Comparison of ENCODE assay signal across 7 cellular contexts in the genomic region with DNA sequence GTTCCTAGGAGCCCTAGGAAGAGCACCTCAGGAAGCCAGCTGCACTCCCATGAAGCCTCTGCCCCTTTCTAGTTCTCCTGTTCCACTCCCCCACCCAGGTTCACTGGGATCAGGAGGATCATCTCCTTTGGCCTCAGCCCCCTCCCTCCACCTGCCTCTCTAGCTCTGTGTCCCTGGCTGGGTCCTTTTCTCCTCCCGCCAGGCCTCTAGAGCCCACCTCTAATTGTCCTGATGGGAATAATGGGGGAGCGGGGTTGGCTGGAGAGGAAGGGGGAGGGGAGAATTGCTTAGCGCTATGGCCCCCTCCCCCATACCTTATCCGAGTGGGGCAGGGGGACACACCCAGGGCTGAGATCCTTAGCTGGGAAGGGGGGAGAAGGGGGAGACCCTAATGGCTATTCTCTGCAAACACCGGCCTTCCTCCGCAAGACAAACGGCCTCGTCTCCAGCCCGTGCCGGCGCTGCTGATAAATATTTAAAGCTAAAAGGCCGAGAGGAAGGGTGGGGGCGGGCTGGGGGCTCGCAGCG. TPM values are rescaled to one million over a fixed set of nuclear protein-coding genes. Genes with fewer than 3 reads are reported as not detected.
DNase-seq lines count a peak whose midpoint lies in the region; ATAC-seq and TF ChIP-seq lines count a peak whose summit lies in the region.

No MANE protein-coding gene starts in this region.

- H3K4me3 ChIP-seq in GM12865 (ENCODE audit: low read depth, low read length) (peak overlapping the region; percentile 93), OCI-LY1 (ENCODE audit: low read depth, low read length, poor library complexity, severe bottlenecking) (peak overlapping the region; percentile 63), skeletal muscle cell (ENCODE audit: low read depth, low read length) (peak overlapping the region; percentile 53), neural progenitor cell (no peak overlapping the region)

- H4K20me1 ChIP-seq in OCI-LY1 (ENCODE audit: insufficient read depth, low read length) (no peaks in the 10 kb centered on the region), neural progenitor cell (ENCODE audit: low read depth) (peaks cover 94% of the 10 kb centered on the region)

- H3K4me2 ChIP-seq in OCI-LY1 (ENCODE audit: low read length) (peak overlapping the region; percentile 72), neural progenitor cell (no peak overlapping the region)

- H3K79me2 ChIP-seq in OCI-LY1 (ENCODE audit: insufficient read depth, low read length), result no peaks in the 10 kb centered on the region
- no peaks in the 10 kb centered on the region for H3K79me2 ChIP-seq in neural progenitor cell (ENCODE audit: low read depth)

- DNase-seq in GM12865 (ENCODE audit: low read depth) (no peak), epithelial cell of prostate (ENCODE audit: low read depth, low spot score) (no peak), skeletal muscle cell (ENCODE audit: low read depth) (no peak), neural progenitor cell (ENCODE audit: low spot score) (no peak), NCI-H82 (lab: John Stamatoyannopoulos, UW) (no peak)

- H3F3A ChIP-seq in OCI-LY1 (ENCODE audit: insufficient read depth, low read length) (no peaks in the 10 kb centered on the region), neural progenitor cell (ENCODE audit: low read depth) (peaks cover 9% of the 10 kb centered on the region)

- H3K27me3 ChIP-seq in OCI-LY1 (ENCODE audit: insufficient read depth, low read length) (no peaks in the 10 kb centered on the region), neural progenitor cell (peaks cover 100% of the 10 kb centered on the region)

- no peak overlapping the region for H3K27ac Mint-ChIP-seq in neural progenitor cell

- H2AFZ ChIP-seq in OCI-LY1 (ENCODE audit: low read length) (no peak overlapping the region), neural progenitor cell (replicated peaks) (no peak overlapping the region)

- peaks cover 6% of the 10 kb centered on the region for H3K9me3 Mint-ChIP-seq in neural progenitor cell

- no peak overlapping the region for H3K27ac ChIP-seq in OCI-LY1 (ENCODE audit: low read depth, low read length, poor library complexity, severe bottlenecking)
- H3K27ac ChIP-seq in epithelial cell of prostate, result peak overlapping the region; percentile 57
- no peak overlapping the region for H3K27ac ChIP-seq in neural progenitor cell

- H3K4me3 Mint-ChIP-seq in neural progenitor cell, result no peak overlapping the region

- H3K36me3 Mint-ChIP-seq in neural progenitor cell, result no peaks in the 10 kb centered on the region

- H3K9me3 ChIP-seq in OCI-LY1 (ENCODE audit: low read length) (no peaks in the 10 kb centered on the region), neural progenitor cell (ENCODE audit: low read depth) (no peaks in the 10 kb centered on the region)

- H3K9ac ChIP-seq in OCI-LY1 (ENCODE audit: low read length), result peak overlapping the region; percentile 68
- H3K9ac ChIP-seq in neural progenitor cell, result no peak overlapping the region

- H3K27me3 Mint-ChIP-seq in neural progenitor cell (ENCODE audit: insufficient read depth, low read depth), result peaks cover 92% of the 10 kb centered on the region

- ATAC-seq in SK-N-SH treated with all-trans-retinoic acid at 6 μM for 48 hours, result no peak

- H3K4me1 Mint-ChIP-seq in neural progenitor cell, result peaks cover 11% of the 10 kb centered on the region

- H3K4me1 ChIP-seq in OCI-LY1 (ENCODE audit: insufficient read depth, low read length, severe bottlenecking) (peaks cover 3% of the 10 kb centered on the region), neural progenitor cell (no peaks in the 10 kb centered on the region)

- TF ChIP-seq CTCF in GM12865 (IDR thresholded peaks at IDR 0.05; ENCODE audit: insufficient read depth, low read depth, low read length, missing control alignments), result no peak
- no peak for TF ChIP-seq CTCF in OCI-LY1 (IDR thresholded peaks at IDR 0.05; ENCODE audit: low read length)
- TF ChIP-seq CTCF in neural progenitor cell (IDR thresholded peaks at IDR 0.05), result no peak

- H3K36me3 ChIP-seq in OCI-LY1 (ENCODE audit: insufficient read depth, low read length) (no peaks in the 10 kb centered on the region), neural progenitor cell (no peaks in the 10 kb centered on the region)

- H3K9me2 ChIP-seq in OCI-LY1 (ENCODE audit: low read depth, low read length), result no peaks in the 10 kb centered on the region

TF ChIP-seq in SK-N-SH treated with all-trans-retinoic acid at 6 μM for 48 hours, 23 proteins besides CTCF, POLR2A, EP300 and RAD21 (continues in another document):
- no peak for TF ChIP-seq SNAI2 (CRISPR knock-in tag; IDR thresholded peaks at IDR 0.05)
- TF ChIP-seq ZNF565 (CRISPR knock-in tag; conservative IDR thresholded peaks at IDR 0.05; ENCODE audit: low read depth), result no peak
- TF ChIP-seq ISL1 (CRISPR knock-in tag; IDR thresholded peaks at IDR 0.05), result no peak
- no peak for TF ChIP-seq ZFP30 (CRISPR knock-in tag; IDR thresholded peaks at IDR 0.05)
- TF ChIP-seq ESRRG (CRISPR knock-in tag; IDR thresholded peaks at IDR 0.05), result no peak
- TF ChIP-seq, protein P1, sequence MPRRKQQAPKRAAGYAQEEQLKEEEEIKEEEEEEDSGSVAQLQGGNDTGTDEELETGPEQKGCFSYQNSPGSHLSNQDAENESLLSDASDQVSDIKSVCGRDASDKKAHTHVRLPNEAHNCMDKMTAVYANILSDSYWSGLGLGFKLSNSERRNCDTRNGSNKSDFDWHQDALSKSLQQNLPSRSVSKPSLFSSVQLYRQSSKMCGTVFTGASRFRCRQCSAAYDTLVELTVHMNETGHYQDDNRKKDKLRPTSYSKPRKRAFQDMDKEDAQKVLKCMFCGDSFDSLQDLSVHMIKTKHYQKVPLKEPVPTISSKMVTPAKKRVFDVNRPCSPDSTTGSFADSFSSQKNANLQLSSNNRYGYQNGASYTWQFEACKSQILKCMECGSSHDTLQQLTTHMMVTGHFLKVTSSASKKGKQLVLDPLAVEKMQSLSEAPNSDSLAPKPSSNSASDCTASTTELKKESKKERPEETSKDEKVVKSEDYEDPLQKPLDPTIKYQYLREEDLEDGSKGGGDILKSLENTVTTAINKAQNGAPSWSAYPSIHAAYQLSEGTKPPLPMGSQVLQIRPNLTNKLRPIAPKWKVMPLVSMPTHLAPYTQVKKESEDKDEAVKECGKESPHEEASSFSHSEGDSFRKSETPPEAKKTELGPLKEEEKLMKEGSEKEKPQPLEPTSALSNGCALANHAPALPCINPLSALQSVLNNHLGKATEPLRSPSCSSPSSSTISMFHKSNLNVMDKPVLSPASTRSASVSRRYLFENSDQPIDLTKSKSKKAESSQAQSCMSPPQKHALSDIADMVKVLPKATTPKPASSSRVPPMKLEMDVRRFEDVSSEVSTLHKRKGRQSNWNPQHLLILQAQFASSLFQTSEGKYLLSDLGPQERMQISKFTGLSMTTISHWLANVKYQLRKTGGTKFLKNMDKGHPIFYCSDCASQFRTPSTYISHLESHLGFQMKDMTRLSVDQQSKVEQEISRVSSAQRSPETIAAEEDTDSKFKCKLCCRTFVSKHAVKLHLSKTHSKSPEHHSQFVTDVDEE (CRISPR knock-in tag; IDR thresholded peaks at IDR 0.05), result no peak
- TF ChIP-seq ARNTL (CRISPR knock-in tag; IDR thresholded peaks at IDR 0.05; ENCODE audit: borderline replicate concordance, low read depth), result no peak
- TF ChIP-seq OSR1 (CRISPR knock-in tag; IDR thresholded peaks at IDR 0.05), result no peak
- TF ChIP-seq ZFP3 (CRISPR knock-in tag; IDR thresholded peaks at IDR 0.05), result no peak
- no peak for TF ChIP-seq CSDC2 (CRISPR knock-in tag; IDR thresholded peaks at IDR 0.05)
- no peak for TF ChIP-seq ZNF70 (CRISPR knock-in tag; IDR thresholded peaks at IDR 0.05)
- TF ChIP-seq, protein P2, sequence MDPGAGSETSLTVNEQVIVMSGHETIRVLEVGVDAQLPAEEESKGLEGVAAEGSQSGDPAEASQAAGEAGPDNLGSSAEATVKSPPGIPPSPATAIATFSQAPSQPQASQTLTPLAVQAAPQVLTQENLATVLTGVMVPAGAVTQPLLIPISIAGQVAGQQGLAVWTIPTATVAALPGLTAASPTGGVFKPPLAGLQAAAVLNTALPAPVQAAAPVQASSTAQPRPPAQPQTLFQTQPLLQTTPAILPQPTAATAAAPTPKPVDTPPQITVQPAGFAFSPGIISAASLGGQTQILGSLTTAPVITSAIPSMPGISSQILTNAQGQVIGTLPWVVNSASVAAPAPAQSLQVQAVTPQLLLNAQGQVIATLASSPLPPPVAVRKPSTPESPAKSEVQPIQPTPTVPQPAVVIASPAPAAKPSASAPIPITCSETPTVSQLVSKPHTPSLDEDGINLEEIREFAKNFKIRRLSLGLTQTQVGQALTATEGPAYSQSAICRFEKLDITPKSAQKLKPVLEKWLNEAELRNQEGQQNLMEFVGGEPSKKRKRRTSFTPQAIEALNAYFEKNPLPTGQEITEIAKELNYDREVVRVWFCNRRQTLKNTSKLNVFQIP (CRISPR knock-in tag; IDR thresholded peaks at IDR 0.05; ENCODE audit: borderline replicate concordance, low read depth), result no peak
- no peak for TF ChIP-seq GLIS3 (CRISPR knock-in tag; IDR thresholded peaks at IDR 0.05)
- no peak for TF ChIP-seq TOX (CRISPR knock-in tag; IDR thresholded peaks at IDR 0.05; ENCODE audit: borderline replicate concordance)
- TF ChIP-seq, protein P3, sequence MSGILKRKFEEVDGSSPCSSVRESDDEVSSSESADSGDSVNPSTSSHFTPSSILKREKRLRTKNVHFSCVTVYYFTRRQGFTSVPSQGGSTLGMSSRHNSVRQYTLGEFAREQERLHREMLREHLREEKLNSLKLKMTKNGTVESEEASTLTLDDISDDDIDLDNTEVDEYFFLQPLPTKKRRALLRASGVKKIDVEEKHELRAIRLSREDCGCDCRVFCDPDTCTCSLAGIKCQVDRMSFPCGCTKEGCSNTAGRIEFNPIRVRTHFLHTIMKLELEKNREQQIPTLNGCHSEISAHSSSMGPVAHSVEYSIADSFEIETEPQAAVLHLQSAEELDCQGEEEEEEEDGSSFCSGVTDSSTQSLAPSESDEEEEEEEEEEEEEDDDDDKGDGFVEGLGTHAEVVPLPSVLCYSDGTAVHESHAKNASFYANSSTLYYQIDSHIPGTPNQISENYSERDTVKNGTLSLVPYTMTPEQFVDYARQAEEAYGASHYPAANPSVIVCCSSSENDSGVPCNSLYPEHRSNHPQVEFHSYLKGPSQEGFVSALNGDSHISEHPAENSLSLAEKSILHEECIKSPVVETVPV (CRISPR knock-in tag; IDR thresholded peaks at IDR 0.05), result no peak
- no peak for TF ChIP-seq PPARA (CRISPR knock-in tag; IDR thresholded peaks at IDR 0.05; ENCODE audit: borderline replicate concordance)
- TF ChIP-seq TCF4 (CRISPR knock-in tag; IDR thresholded peaks at IDR 0.05; ENCODE audit: borderline replicate concordance), result no peak
- TF ChIP-seq RARB (CRISPR knock-in tag; IDR thresholded peaks at IDR 0.05), result no peak

RNA-seq across cellular contexts. Expression of a gene that starts 1.0 kb away (rescaled TPM):
- total RNA-seq in neural progenitor cell (ENCODE audit: low replicate concordance), result not detected in 2 replicates

RNA-seq across cellular contexts. Expression of a gene that starts 5.0 kb away (rescaled TPM):
- not detected in 2 replicates for total RNA-seq in neural progenitor cell (ENCODE audit: low replicate concordance)

RNA-seq across cellular contexts. Expression of a gene that starts 5.3 kb away (rescaled TPM):
- not detected in 2 replicates for total RNA-seq in neural progenitor cell (ENCODE audit: low replicate concordance)

RNA-seq across cellular contexts. Expression of a gene that starts 16.2 kb away (rescaled TPM):
- not detected in 2 replicates for total RNA-seq in neural progenitor cell (ENCODE audit: low replicate concordance)

RNA-seq across cellular contexts. Expression of a gene that starts 16.3 kb away (rescaled TPM):
- not detected in 2 replicates for total RNA-seq in neural progenitor cell (ENCODE audit: low replicate concordance)
